15 cellular contexts compared by ENCODE assay signal in the genomic region with DNA sequence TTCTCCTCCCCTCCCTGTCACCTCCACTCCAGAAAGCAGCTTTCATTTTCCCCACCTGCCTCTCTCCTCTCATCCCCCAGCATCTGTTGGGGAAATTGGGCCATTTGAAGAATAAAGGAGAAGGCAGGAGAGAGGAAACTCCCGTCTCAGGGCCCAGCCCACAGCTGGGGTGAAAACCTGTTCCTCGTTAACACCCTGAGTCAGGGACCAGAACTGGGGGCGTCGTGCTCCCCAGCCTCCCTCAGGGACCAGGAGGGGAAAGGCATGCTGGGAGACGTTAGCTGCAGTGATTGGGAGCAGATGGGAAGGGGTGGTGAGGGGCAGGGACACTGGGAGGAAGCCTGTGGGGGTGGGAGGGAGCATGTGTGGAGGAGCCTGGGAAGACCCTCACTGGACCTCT.
DNase-seq lines count a peak whose midpoint lies in the region; ATAC-seq, FAIRE-seq and TF ChIP-seq lines count a peak whose summit lies in the region.
"Had no signal": no experiment of that assay in that cellular context is flagged by ENCODE, and none has a peak within 500 bp of the region (broad histone marks: within the 10 kb centered on the region; RNA-seq: fewer than 3 reads in every experiment).

No MANE protein-coding gene starts in this region.

- H3K27me3 Mint-ChIP-seq in central memory CD8-positive, alpha-beta T cell = peaks cover 42% of the 10 kb centered on the region
- no peaks in the 10 kb centered on the region for H3K27me3 Mint-ChIP-seq in neural crest cell (ENCODE audit: low read depth)

- intact Hi-C loops in upper lobe of right lung (cut with DNase I) = no loop called here

- no peaks in the 10 kb centered on the region for H3K9me3 Mint-ChIP-seq in central memory CD8-positive, alpha-beta T cell
- no peaks in the 10 kb centered on the region for H3K9me3 Mint-ChIP-seq in neural crest cell
- H3K9me3 Mint-ChIP-seq: CD8-positive, alpha-beta T cell had no signal

- no peak overlapping the region for H4K91ac ChIP-seq in H1 (replicated peaks; ENCODE audit: insufficient read length, low read length)

- H3K4me2 ChIP-seq in H1 (ENCODE audit: insufficient read depth in 1 of 2, low read depth in 2 of 2, low read length in 2 of 2) = no peak overlapping the region
- H3K4me2 ChIP-seq: A549 had no signal

- no peak for DNase-seq in central memory CD8-positive, alpha-beta T cell (ENCODE audit: low spot score in 2 of 2)
- no peak for DNase-seq in H1 (ENCODE audit: low read depth in 1 of 2, low spot score in 2 of 2)
- no peak for DNase-seq in neural crest cell (ENCODE audit: low read depth, low spot score)
- peak; percentile 36 for DNase-seq in upper lobe of right lung
- DNase-seq in AG08395 (ENCODE audit: low spot score) = no peak
- DNase-seq in NCI-H446 treated with DMSO at 0.1 percent for 48 hours (lab: John Stamatoyannopoulos, UW) = no peak
- DNase-seq: CD8-positive, alpha-beta T cell; COR-L47; DND-41; GDM1 had no signal

- no peak for FAIRE-seq in H1 (lab: Jason Lieb, UNC)
- FAIRE-seq: A549, GM19239 had no signal

- H3K23ac ChIP-seq in H1 (ENCODE audit: insufficient read length) = no peak overlapping the region

- TF ChIP-seq EP300 in H1 (IDR thresholded peaks at IDR 0.05; ENCODE audit: borderline replicate concordance in 1 of 2, low read depth in 2 of 2, low read length in 2 of 2) = no peak

- TF ChIP-seq RAD21 in H1 (IDR thresholded peaks at IDR 0.05 in 1 of 2, conservative IDR thresholded peaks at IDR 0.05 in 1 of 2; ENCODE audit: low read depth in 2 of 2, low read length in 2 of 2) = no peak

- no peaks in the 10 kb centered on the region for H3K79me1 ChIP-seq in H1 (ENCODE audit: low read depth, low read length)

- H2AFZ ChIP-seq in H1 (ENCODE audit: low read length) = no peak overlapping the region

- H3K27ac Mint-ChIP-seq in central memory CD8-positive, alpha-beta T cell (ENCODE audit: low read depth) = peak overlapping the region; percentile 29
- peak overlapping the region; percentile 19 for H3K27ac Mint-ChIP-seq in neural crest cell (ENCODE audit: unreplicated experiment)
- H3K27ac Mint-ChIP-seq: CD8-positive, alpha-beta T cell had no signal

- CTCF ChIA-PET in H1 (lab: Charles Lee; ENCODE audit: partially characterized antibody) = interaction anchor here (0.6 to 1.2 kb wide), 3 partner anchors 12 to 153 kb away, joined by 3 read pairs; no protein-coding TSS in a partner anchor

- H3K27me3 ChIP-seq in H1 (replicated peaks in 1 of 4; ENCODE audit: control insufficient read depth in 3 of 4, extremely low read depth in 1 of 4, insufficient read depth in 3 of 4, low read length in 3 of 4) (no peaks in the 10 kb centered on the region), upper lobe of right lung (no peaks in the 10 kb centered on the region)

- 0 out of 2 replicates have a peak overlapping the region, but pooled peaks have one; percentile 29 for H2BK15ac ChIP-seq in H1 (ENCODE audit: low read length)

- H3K27ac ChIP-seq in H1 (ENCODE audit: low read depth, low read length) = no peak overlapping the region
- no peak overlapping the region for H3K27ac ChIP-seq in upper lobe of right lung
- H3K27ac ChIP-seq: A549, HL-60 had no signal

- no peak overlapping the region for H3K4me3 Mint-ChIP-seq in central memory CD8-positive, alpha-beta T cell
- no peak overlapping the region for H3K4me3 Mint-ChIP-seq in neural crest cell
- H3K4me3 Mint-ChIP-seq: CD14-positive monocyte; CD8-positive, alpha-beta T cell had no signal

- POLR2A ChIA-PET in H1 (lab: Charles Lee; ENCODE audit: partially characterized antibody) = interaction anchor here (0.6 to 1.2 kb wide), 2 partner anchors 14 to 532 kb away, joined by 3 to 4 read pairs; no protein-coding TSS in a partner anchor

- H3K36me3 Mint-ChIP-seq in central memory CD8-positive, alpha-beta T cell (ENCODE audit: insufficient read depth) = no peaks in the 10 kb centered on the region
- H3K36me3 Mint-ChIP-seq in neural crest cell (ENCODE audit: low read depth) = no peaks in the 10 kb centered on the region
- H3K36me3 Mint-ChIP-seq: CD14-positive monocyte; CD8-positive, alpha-beta T cell had no signal

- H2BK20ac ChIP-seq in H1 (ENCODE audit: low read length) = no peak overlapping the region

- no peak overlapping the region for H3K56ac ChIP-seq in H1 (replicated peaks; ENCODE audit: insufficient read length, low read depth, low read length)

- H2BK12ac ChIP-seq in H1 (ENCODE audit: low read depth, low read length) = no peak overlapping the region

- H3K9me3 ChIP-seq in H1 (ENCODE audit: insufficient read depth in 2 of 2, low read depth in 1 of 2, low read length in 1 of 2) (no peaks in the 10 kb centered on the region), upper lobe of right lung (no peaks in the 10 kb centered on the region)
- H3K9me3 ChIP-seq: A549 had no signal

- no peak overlapping the region for H2BK120ac ChIP-seq in H1 (replicated peaks; ENCODE audit: low read depth, low read length)

- no peaks in the 10 kb centered on the region; a peak in 1 of 8 replicates for H3K36me3 ChIP-seq in H1 (ENCODE audit: control insufficient read depth in 2 of 4, insufficient read depth in 4 of 4, low read length in 3 of 4)
- no peaks in the 10 kb centered on the region for H3K36me3 ChIP-seq in upper lobe of right lung

- H3K4me3 ChIP-seq in H1 (ENCODE audit: extremely low read depth in 1 of 4, insufficient read depth in 2 of 4, low read depth in 3 of 4, low read length in 4 of 4) = no peak overlapping the region
- no peak overlapping the region for H3K4me3 ChIP-seq in upper lobe of right lung
- H3K4me3 ChIP-seq: A549 had no signal

- no peak overlapping the region for H3K14ac ChIP-seq in H1 (ENCODE audit: insufficient read length)

- TF ChIP-seq POLR2A in H1 (IDR thresholded peaks at IDR 0.05; ENCODE audit: control extremely low read depth in 1 of 2, low read depth in 2 of 2, low read length in 2 of 2) = no peak

- H2BK5ac ChIP-seq in H1 (ENCODE audit: low read depth, low read length) = no peak overlapping the region

- no peak overlapping the region; the same call in 1 of the 2 replicates for H4K8ac ChIP-seq in H1 (ENCODE audit: extremely low read depth, insufficient read depth, low read length)

- no peak overlapping the region for H3K9ac ChIP-seq in H1 (replicated peaks in 1 of 4; ENCODE audit: extremely low read depth in 1 of 4, low read depth in 3 of 4, low read length in 3 of 4)

- no peaks in the 10 kb centered on the region for H3K79me2 ChIP-seq in H1 (ENCODE audit: control insufficient read depth in 1 of 2, insufficient read depth in 2 of 2, low read length in 2 of 2)

- no peak overlapping the region for H3K18ac ChIP-seq in H1 (ENCODE audit: extremely low read depth, low read length)

- no peaks in the 10 kb centered on the region for H4K20me1 ChIP-seq in H1 (replicated peaks in 1 of 2; ENCODE audit: control insufficient read depth in 1 of 2, insufficient read depth in 2 of 2, low read length in 2 of 2)

- no peaks in the 10 kb centered on the region for H3K23me2 ChIP-seq in H1 (ENCODE audit: low read depth, low read length)

- 89% methylated on average over 5 of the region's 5 CpGs; no CpG with 5 or more reads in 1 of the 2 experiments for WGBS in H1 (ENCODE audit: extremely low coverage in 1 of 2, insufficient coverage in 1 of 2, insufficient read length in 1 of 2, insufficient replicate concordance in 2 of 2, low coverage in 1 of 2, low lambda C conversion rate in 2 of 2, missing lambda C conversion rate in 1 of 2), 2 experiments

- TF ChIP-seq CTCF in H1 (IDR thresholded peaks at IDR 0.05; ENCODE audit: control extremely low read depth in 1 of 3, insufficient read depth in 1 of 3, low read depth in 1 of 3, low read length in 3 of 3) = no peak
- TF ChIP-seq CTCF in neural crest cell (conservative IDR thresholded peaks at IDR 0.05) = no peak
- no peak for TF ChIP-seq CTCF in upper lobe of right lung (IDR thresholded peaks at IDR 0.05)

- H3K4me1 Mint-ChIP-seq in central memory CD8-positive, alpha-beta T cell = no peaks in the 10 kb centered on the region
- peaks cover 24% of the 10 kb centered on the region for H3K4me1 Mint-ChIP-seq in neural crest cell
- H3K4me1 Mint-ChIP-seq: CD14-positive monocyte had no signal

- H3K4me1 ChIP-seq in H1 (replicated peaks in 1 of 4; ENCODE audit: control insufficient read depth in 3 of 4, insufficient read depth in 4 of 4, low read length in 3 of 4) (peaks cover 0 to 5% (median 0%) of the 10 kb centered on the region in 4 experiments; a peak in 1 of 7 replicates), upper lobe of right lung (no peaks in the 10 kb centered on the region)
- H3K4me1 ChIP-seq: A549 had no signal

- no peak overlapping the region for H2AK5ac ChIP-seq in H1 (ENCODE audit: low read depth, low read length)

- no peak overlapping the region for H3K4ac ChIP-seq in H1 (replicated peaks; ENCODE audit: insufficient read length, low read depth, low read length)

- ATAC-seq in central memory CD8-positive, alpha-beta T cell (replicated peaks; ENCODE audit: extremely low read depth, poor library complexity, severe bottlenecking) = no peak
- ATAC-seq in upper lobe of right lung = no peak
- ATAC-seq: A549; CD8-positive, alpha-beta T cell; HCT116 had no signal

- H4K5ac ChIP-seq in H1 (ENCODE audit: insufficient read length, low read depth, low read length) = no peak overlapping the region

TF ChIP-seq in H1, 55 proteins besides CTCF, POLR2A, EP300 and RAD21 (continues in another document):
- TF ChIP-seq, protein P1, sequence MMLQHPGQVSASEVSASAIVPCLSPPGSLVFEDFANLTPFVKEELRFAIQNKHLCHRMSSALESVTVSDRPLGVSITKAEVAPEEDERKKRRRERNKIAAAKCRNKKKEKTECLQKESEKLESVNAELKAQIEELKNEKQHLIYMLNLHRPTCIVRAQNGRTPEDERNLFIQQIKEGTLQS (IDR thresholded peaks at IDR 0.05; ENCODE audit: insufficient read depth, low read depth, low read length) = no peak
- TF ChIP-seq, protein P2, sequence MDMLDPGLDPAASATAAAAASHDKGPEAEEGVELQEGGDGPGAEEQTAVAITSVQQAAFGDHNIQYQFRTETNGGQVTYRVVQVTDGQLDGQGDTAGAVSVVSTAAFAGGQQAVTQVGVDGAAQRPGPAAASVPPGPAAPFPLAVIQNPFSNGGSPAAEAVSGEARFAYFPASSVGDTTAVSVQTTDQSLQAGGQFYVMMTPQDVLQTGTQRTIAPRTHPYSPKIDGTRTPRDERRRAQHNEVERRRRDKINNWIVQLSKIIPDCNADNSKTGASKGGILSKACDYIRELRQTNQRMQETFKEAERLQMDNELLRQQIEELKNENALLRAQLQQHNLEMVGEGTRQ (IDR thresholded peaks at IDR 0.05; ENCODE audit: low read length) = no peak
- no peak for TF ChIP-seq TCF12 (IDR thresholded peaks at IDR 0.05; ENCODE audit: low read depth, low read length)
- TF ChIP-seq GTF2F1 (IDR thresholded peaks at IDR 0.05; ENCODE audit: borderline replicate concordance, low read depth, low read length) = no peak
- no peak for TF ChIP-seq SP1 (IDR thresholded peaks at IDR 0.05; ENCODE audit: low read depth, low read length)
- no peak for TF ChIP-seq PHF8 (conservative IDR thresholded peaks at IDR 0.05; ENCODE audit: low read depth, low read length)
- TF ChIP-seq, protein P3, sequence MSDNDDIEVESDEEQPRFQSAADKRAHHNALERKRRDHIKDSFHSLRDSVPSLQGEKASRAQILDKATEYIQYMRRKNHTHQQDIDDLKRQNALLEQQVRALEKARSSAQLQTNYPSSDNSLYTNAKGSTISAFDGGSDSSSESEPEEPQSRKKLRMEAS (IDR thresholded peaks at IDR 0.05) = no peak
- no peak for TF ChIP-seq GABPA (IDR thresholded peaks at IDR 0.05; ENCODE audit: borderline replicate concordance, insufficient read depth, low read length)
